1 cellular context compared by ENCODE assay signal in the genomic region with DNA sequence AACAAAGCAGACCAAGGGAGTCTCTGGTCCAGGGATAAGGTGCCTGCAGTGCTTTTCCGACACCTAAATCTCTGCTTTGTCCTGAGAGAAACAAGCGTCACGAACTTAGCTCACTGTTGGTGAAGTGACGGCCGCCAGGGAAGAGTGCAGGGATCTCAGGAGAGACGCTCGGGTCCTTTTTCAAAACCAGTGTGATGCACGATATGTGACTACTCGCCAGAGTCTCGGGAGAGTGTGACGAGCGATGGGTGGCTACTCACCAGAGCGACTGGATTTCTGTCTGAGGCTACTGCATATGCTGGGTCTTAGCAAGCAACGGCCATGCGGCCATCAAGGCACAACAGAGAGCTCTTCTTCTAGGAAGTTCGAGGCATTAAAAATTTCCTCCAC.
TF ChIP-seq lines count a peak whose summit lies in the region.

No MANE protein-coding gene starts in this region.

TF ChIP-seq in endothelial cell of umbilical vein, 7 proteins besides CTCF, POLR2A, EP300 and RAD21 (continued from another document):
- TF ChIP-seq GATA2 (IDR thresholded peaks at IDR 0.05; ENCODE audit: insufficient read depth, insufficient read length, low read depth, low read length) (no peak), MYC (IDR thresholded peaks at IDR 0.05; ENCODE audit: low read depth, low read length) (no peak)
